Comparison of ENCODE assay signal across 16 cellular contexts in genomic region chr1:59218521-59219236, GRCh38.
"Had no signal": no experiment of that assay in that cellular context is flagged by ENCODE, and none has a peak within 500 bp of the region (broad histone marks: within the 10 kb centered on the region; RNA-seq: fewer than 3 reads in every experiment).

No MANE protein-coding gene starts in this region.

- H3K4me1 ChIP-seq: colonic mucosa, suprapubic skin had no signal

- ATAC-seq: activated CD4-positive, alpha-beta T cell treated with anti-CD3 and anti-CD28 coated beads for 36 hours; activated naive CD8-positive, alpha-beta T cell treated with anti-CD3 and anti-CD28 coated beads, Interleukin-2, amount 50 U/mL, for 24 hours; naive thymus-derived CD8-positive, alpha-beta T cell; right cardiac atrium had no signal

- H3K27ac ChIP-seq: ascending aorta, colonic mucosa, spleen, suprapubic skin, upper lobe of left lung, WERI-Rb-1 had no signal

- H3K27me3 ChIP-seq: ascending aorta, colonic mucosa, spleen, suprapubic skin, upper lobe of left lung had no signal

- DNase-seq: activated CD4-positive, alpha-beta T cell treated with anti-CD3 and anti-CD28 coated beads for 36 hours; activated naive CD4-positive, alpha-beta T cell; activated naive CD8-positive, alpha-beta T cell treated with anti-CD3 and anti-CD28 coated beads, Interleukin-2, amount 50 U/mL, for 24 hours; colonic mucosa; naive thymus-derived CD8-positive, alpha-beta T cell; occipital lobe; right cardiac atrium; spleen; stimulated activated CD4-positive, alpha-beta T cell treated with anti-CD3 and anti-CD28 coated beads, Interleukin-1b, Interleukin-23, amount 100 ng/mL, for 48 hours; stimulated activated naive CD4-positive, alpha-beta T cell treated with Interleukin-2 at 50 U/mL for 16 hours; T-helper 1 cell; upper lobe of left lung; WERI-Rb-1 had no signal

- H3K4me3 ChIP-seq: ascending aorta, colonic mucosa, lung, spleen, suprapubic skin, upper lobe of left lung had no signal

- H3K36me3 ChIP-seq: ascending aorta, colonic mucosa, spleen, suprapubic skin, upper lobe of left lung, WERI-Rb-1 had no signal

- H3K9me3 ChIP-seq: ascending aorta, colonic mucosa, suprapubic skin, upper lobe of left lung had no signal
